ENCODE assay signal across 9 cellular contexts in genomic region chr19:3585301-3586123, GRCh38. TPM values are rescaled to one million over a fixed set of nuclear protein-coding genes. Genes with fewer than 3 reads are reported as not detected.
A peak's percentile ranks its signal among the peaks of the same experiment; 100 is the strongest.
DNase-seq lines count a peak whose midpoint lies in the region; ATAC-seq and TF ChIP-seq lines count a peak whose summit lies in the region.
"Had no signal": no experiment of that assay in that cellular context is flagged by ENCODE, and none has a peak within 500 bp of the region (broad histone marks: within the 10 kb centered on the region; RNA-seq: fewer than 3 reads in every experiment).

A gene with protein sequence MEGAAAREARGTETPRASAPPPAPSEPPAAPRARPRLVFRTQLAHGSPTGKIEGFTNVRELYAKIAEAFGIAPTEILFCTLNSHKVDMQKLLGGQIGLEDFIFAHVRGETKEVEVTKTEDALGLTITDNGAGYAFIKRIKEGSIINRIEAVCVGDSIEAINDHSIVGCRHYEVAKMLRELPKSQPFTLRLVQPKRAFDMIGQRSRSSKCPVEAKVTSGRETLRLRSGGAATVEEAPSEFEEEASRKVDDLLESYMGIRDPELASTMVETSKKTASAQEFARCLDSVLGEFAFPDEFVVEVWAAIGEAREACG (plus strand): TSS chr19:3585478. CDS start chr19:3585598, 120 bp downstream.

- DNase-seq in NCI-H69 (lab: John Stamatoyannopoulos, UW) (peak; percentile 41), NOMO-1 treated with DMSO at 0.1 percent for 48 hours (lab: John Stamatoyannopoulos, UW; ENCODE audit: unreplicated experiment) (no peak), cerebellar cortex (ENCODE audit: low spot score) (no peak)
- DNase-seq: NCI-H2029 had no signal

- H2AFZ ChIP-seq in parathyroid adenoma, result peak within 1 kb of the TSS; percentile 46

- WGBS in esophagus, 2 donors, result 4 to 5% methylated on average over 71 to 84 of the region's 84 CpGs

- peak within 1 kb of the TSS; percentile 15 to 76 (median 62); a peak in 21 of 22 replicates for H3K9ac ChIP-seq in BLaER1 treated with 17β-estradiol and CSF1 and Interleukin-3, amounts not matched to agents 10 nM and 100 nM
- H3K9ac ChIP-seq in parathyroid adenoma, result no peak within 1 kb of the TSS

- H3K4me2 ChIP-seq in BLaER1 treated with 17β-estradiol and CSF1 and Interleukin-3, amounts not matched to agents 10 nM and 100 nM, result peak within 1 kb of the TSS; percentile 73 to 88 (median 84)
- peak within 1 kb of the TSS; percentile 77 for H3K4me2 ChIP-seq in parathyroid adenoma (ENCODE audit: low read length)

- peaks cover 0 to 4% (median 0%) of the 10 kb centered on the region in 11 experiments; a peak in 1 of 22 replicates for H4K20me1 ChIP-seq in BLaER1 treated with 17β-estradiol and CSF1 and Interleukin-3, amounts not matched to agents 10 nM and 100 nM

- no peaks in the 10 kb centered on the region for H3K36me3 ChIP-seq in BLaER1 treated with 17β-estradiol and CSF1 and Interleukin-3, amounts not matched to agents 10 nM and 100 nM
- H3K36me3 ChIP-seq in esophagus (ENCODE audit: control insufficient read depth in 2 of 2, insufficient read depth in 2 of 2, low read length in 1 of 2) (no peaks in the 10 kb centered on the region), parathyroid adenoma (ENCODE audit: control insufficient read depth, insufficient read depth, low read length) (no peaks in the 10 kb centered on the region)

- ATAC-seq in HG03457 (IDR thresholded peaks at IDR 0.05; ENCODE audit: unreplicated experiment), result no peak
- ATAC-seq in GM19023 (IDR thresholded peaks at IDR 0.05; ENCODE audit: unreplicated experiment), result no peak

- H3K4me3 ChIP-seq in BLaER1 treated with 17β-estradiol and CSF1 and Interleukin-3, amounts not matched to agents 10 nM and 100 nM, result peak within 1 kb of the TSS; percentile 49 to 69 (median 56)
- peak within 1 kb of the TSS; percentile 4 to 20 for H3K4me3 ChIP-seq in esophagus (ENCODE audit: low read depth in 1 of 2, low read length in 2 of 2)
- peak within 1 kb of the TSS; percentile 33 for H3K4me3 ChIP-seq in parathyroid adenoma (ENCODE audit: low read depth, low read length)

- H3K4me1 ChIP-seq in BLaER1 treated with 17β-estradiol and CSF1 and Interleukin-3, amounts not matched to agents 10 nM and 100 nM, result peaks cover 4 to 14% (median 11%) of the 10 kb centered on the region in 10 experiments; a peak in 14 of 20 replicates
- no peaks in the 10 kb centered on the region for H3K4me1 ChIP-seq in esophagus (ENCODE audit: control insufficient read depth in 2 of 2, insufficient read depth in 2 of 2, low read length in 1 of 2)
- H3K4me1 ChIP-seq in parathyroid adenoma, result no peaks in the 10 kb centered on the region

- peak within 1 kb of the TSS in 3 of 11 experiments; percentile 10 to 22 (median 13); a peak in 3 of 22 replicates for H3K27ac ChIP-seq in BLaER1 treated with 17β-estradiol and CSF1 and Interleukin-3, amounts not matched to agents 10 nM and 100 nM
- no peak within 1 kb of the TSS for H3K27ac ChIP-seq in esophagus (ENCODE audit: low read depth in 2 of 2, low read length in 1 of 2)
- no peak within 1 kb of the TSS for H3K27ac ChIP-seq in parathyroid adenoma

- no peaks in the 10 kb centered on the region for H3K79me2 ChIP-seq in parathyroid adenoma

- peaks cover 0 to 8% (median 6%) of the 10 kb centered on the region in 11 experiments; a peak in 16 of 22 replicates for H3K9me3 ChIP-seq in BLaER1 treated with 17β-estradiol and CSF1 and Interleukin-3, amounts not matched to agents 10 nM and 100 nM (replicated peaks in 1 of 11)
- H3K9me3 ChIP-seq in esophagus (ENCODE audit: control insufficient read depth in 2 of 2, insufficient read depth in 1 of 2, low read depth in 1 of 2, low read length in 1 of 2), result no peaks in the 10 kb centered on the region
- H3K9me3 ChIP-seq in parathyroid adenoma (ENCODE audit: control insufficient read depth, low read length), result no peaks in the 10 kb centered on the region

- TF ChIP-seq CTCF in parathyroid adenoma (IDR thresholded peaks at IDR 0.05), result no peak

- H3K27me3 ChIP-seq in BLaER1 treated with 17β-estradiol and CSF1 and Interleukin-3, amounts not matched to agents 10 nM and 100 nM, result peaks cover 31 to 46% (median 41%) of the 10 kb centered on the region in 11 experiments
- H3K27me3 ChIP-seq in esophagus (ENCODE audit: control insufficient read depth in 1 of 2, insufficient read depth in 2 of 2, low read length in 2 of 2), result no peaks in the 10 kb centered on the region
- no peaks in the 10 kb centered on the region for H3K27me3 ChIP-seq in parathyroid adenoma (ENCODE audit: control insufficient read depth, insufficient read depth, low read length)

RNA-seq across cellular contexts. Expression of the gene that starts here (rescaled TPM):
- polyA plus RNA-seq in esophagus, result under 1 TPM; 0.53 to 0.57 TPM
